Comparison of ENCODE assay signal across 9 cellular contexts in the genomic region with DNA sequence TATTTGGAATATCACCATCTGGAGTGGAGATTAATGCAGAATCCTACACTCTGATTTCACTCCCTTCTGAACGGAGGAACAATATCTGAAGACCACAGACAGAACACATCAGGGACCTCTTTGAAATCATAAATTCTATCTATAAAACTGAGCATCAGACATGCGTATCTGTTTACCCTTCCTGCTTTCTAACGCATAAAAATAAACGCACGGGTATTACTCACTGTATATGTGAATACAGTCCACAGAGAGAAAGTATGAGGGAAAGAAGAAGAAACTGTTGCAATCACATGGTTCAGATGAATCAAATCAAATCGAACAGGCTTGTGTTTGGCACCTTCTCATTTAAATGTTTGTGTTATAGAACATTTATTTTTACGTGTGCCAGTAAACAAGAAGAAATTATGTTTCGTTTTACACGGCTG.
DNase-seq lines count a peak whose midpoint lies in the region; ATAC-seq, FAIRE-seq and TF ChIP-seq lines count a peak whose summit lies in the region.
"Had no signal": no experiment of that assay in that cellular context is flagged by ENCODE, and none has a peak within 500 bp of the region (broad histone marks: within the 10 kb centered on the region; RNA-seq: fewer than 3 reads in every experiment).

No MANE protein-coding gene starts in this region.

- H3K4me3 ChIP-seq in AG04450 (ENCODE audit: low read depth, low read length): peak overlapping the region; percentile 69
- peak overlapping the region; percentile 53 for H3K4me3 ChIP-seq in IMR-90 (ENCODE audit: insufficient read depth, low read depth, low read length)

- no peak for FAIRE-seq in GM19239 (lab: Jason Lieb, UNC)
- FAIRE-seq: pancreas had no signal

- peaks cover 3 to 29% of the 10 kb centered on the region in 2 experiments; a peak in 3 of 4 replicates for H3K79me1 ChIP-seq in IMR-90 (ENCODE audit: low read depth in 1 of 2, low read length in 2 of 2)

- H3K23ac ChIP-seq in IMR-90 (ENCODE audit: low read depth, low read length): peak overlapping the region; percentile 15

- H3K4me2 ChIP-seq in IMR-90 (ENCODE audit: low read depth, low read length): peak overlapping the region; percentile 95

- peak overlapping the region; percentile 12; the same call in 1 of the 2 replicates for H3K56ac ChIP-seq in IMR-90 (ENCODE audit: extremely low read depth, insufficient read depth, low read length)

- H3K27ac ChIP-seq in AG04450 (ENCODE audit: low read depth, low read length): peak overlapping the region; percentile 91
- peak overlapping the region; percentile 57; the same call in 1 of the 2 replicates for H3K27ac ChIP-seq in IMR-90 (ENCODE audit: insufficient read depth, low read length)

- peak overlapping the region; percentile 82 for H3K4ac ChIP-seq in IMR-90 (ENCODE audit: low read depth, low read length)

- H3K9me3 ChIP-seq in AG04450 (ENCODE audit: control insufficient read depth, insufficient read depth, low read length) (no peaks in the 10 kb centered on the region), IMR-90 (ENCODE audit: control insufficient read depth, insufficient read depth, low read length) (no peaks in the 10 kb centered on the region)
- H3K9me3 ChIP-seq: pancreas had no signal

- H3K9me3 Mint-ChIP-seq in chondrocyte (ENCODE audit: low read depth): no peaks in the 10 kb centered on the region
- H3K9me3 Mint-ChIP-seq in natural killer cell: no peaks in the 10 kb centered on the region

- H4K91ac ChIP-seq in IMR-90 (ENCODE audit: insufficient read depth, low read depth, low read length): peak overlapping the region; percentile 19

- H3K27me3 Mint-ChIP-seq in chondrocyte (ENCODE audit: low read depth) (no peaks in the 10 kb centered on the region), natural killer cell (ENCODE audit: low read depth in 2 of 2) (peaks cover 32 to 61% of the 10 kb centered on the region in 2 donors)

- peak overlapping the region; percentile 72 for H3K9ac ChIP-seq in IMR-90 (ENCODE audit: low read depth, low read length)

- H2AFZ ChIP-seq in IMR-90 (replicated peaks; ENCODE audit: low read length, poor library complexity): peak overlapping the region; percentile 83

- peak overlapping the region; percentile 37 for H2BK15ac ChIP-seq in IMR-90 (ENCODE audit: low read depth, low read length)

- peak overlapping the region; percentile 10 for H4K5ac ChIP-seq in IMR-90 (ENCODE audit: low read depth, low read length)

- dilution Hi-C loops in IMR-90 (cut with HindIII; ENCODE audit: low sequenced_read_pairs, unreplicated experiment): no loop called here

- CTCF ChIA-PET in AG04450 (lab: Charles Lee): interaction anchor here (0.7 kb wide), 1 partner anchor 30 kb away, joined by 6 read pairs; no protein-coding TSS in a partner anchor
- CTCF ChIA-PET in IMR-90 (lab: Yijun Ruan, JAX): no interaction called here

- H3K27me3 ChIP-seq in AG04450 (ENCODE audit: control insufficient read depth, insufficient read depth, low read length) (no peaks in the 10 kb centered on the region), IMR-90 (ENCODE audit: control insufficient read depth, insufficient read depth, low read length) (no peaks in the 10 kb centered on the region)
- H3K27me3 ChIP-seq: pancreas had no signal

- TF ChIP-seq RAD21 in IMR-90 (IDR thresholded peaks at IDR 0.05; ENCODE audit: low read length): no peak

- H3K4me1 ChIP-seq in IMR-90 (ENCODE audit: control insufficient read depth, insufficient read depth, low read length): peaks cover 5% of the 10 kb centered on the region
- H3K4me1 ChIP-seq: pancreas had no signal

- peak overlapping the region; percentile 78 for H2BK5ac ChIP-seq in IMR-90 (ENCODE audit: low read depth, low read length, poor library complexity, severe bottlenecking)

- peak overlapping the region; percentile 30; the same call in 1 of the 2 replicates for H2AK5ac ChIP-seq in IMR-90 (ENCODE audit: low read depth, low read length)

- H2BK20ac ChIP-seq in IMR-90 (ENCODE audit: low read depth, low read length): peak overlapping the region; percentile 79

- H4K20me1 ChIP-seq in IMR-90 (ENCODE audit: insufficient read depth, low read length): no peaks in the 10 kb centered on the region; the same call in 1 of the 2 replicates

- H3K4me1 Mint-ChIP-seq in chondrocyte (ENCODE audit: low read depth): peaks cover 91% of the 10 kb centered on the region
- H3K4me1 Mint-ChIP-seq in natural killer cell: peaks cover 21 to 31% of the 10 kb centered on the region in 2 donors

- BruUV-seq in IMR-90 (replicated peaks; lab: Mats Ljungman, UMichigan): no TSS peak

- TF ChIP-seq POLR2A in IMR-90 (IDR thresholded peaks at IDR 0.05; ENCODE audit: low read depth, low read length): no peak

- intact Hi-C loops in IMR-90 (cut with micrococcal nuclease): loop anchor here (1.0 kb wide), 3 partner anchors 84 to 220 kb away; no protein-coding TSS in a partner anchor
- intact Hi-C loops in natural killer cell (cut with micrococcal nuclease): no loop called here

- H3K36me3 ChIP-seq in IMR-90 (ENCODE audit: control insufficient read depth, insufficient read depth, low read length): no peaks in the 10 kb centered on the region
- H3K36me3 ChIP-seq: pancreas had no signal

- peak overlapping the region; percentile 46 for H3K14ac ChIP-seq in IMR-90 (replicated peaks; ENCODE audit: low read depth, low read length)

- H3K27ac Mint-ChIP-seq in chondrocyte (ENCODE audit: unreplicated experiment) (peak overlapping the region; percentile 98), natural killer cell (no peak overlapping the region)

- H2BK120ac ChIP-seq in IMR-90 (ENCODE audit: low read depth, low read length): peak overlapping the region; percentile 85

- H3K9me1 ChIP-seq in IMR-90 (ENCODE audit: insufficient read depth, low read length): peaks cover 13% of the 10 kb centered on the region

- DNase-seq in AG04450 (ENCODE audit: low read depth, low spot score) (no peak), IMR-90 (peak; percentile 75), chondrocyte (ENCODE audit: low spot score) (no peak), natural killer cell (no peak), GM19239 (ENCODE audit: insufficient read length, low spot score) (no peak), NCI-H2196 treated with DMSO at 0.1 percent for 48 hours (lab: John Stamatoyannopoulos, UW; ENCODE audit: unreplicated experiment) (no peak)

- ATAC-seq in IMR-90 (ENCODE audit: low read depth) (peak; percentile 42), natural killer cell (no peak), HG03457 (IDR thresholded peaks at IDR 0.05; ENCODE audit: unreplicated experiment) (no peak), HG02938 (IDR thresholded peaks at IDR 0.05; ENCODE audit: unreplicated experiment) (no peak)

- H3K36me3 Mint-ChIP-seq in chondrocyte (ENCODE audit: low read depth) (peaks cover 2% of the 10 kb centered on the region), natural killer cell (no peaks in the 10 kb centered on the region)

- H3K4me3 Mint-ChIP-seq in chondrocyte (ENCODE audit: unreplicated experiment) (peak overlapping the region; percentile 81), natural killer cell (peak overlapping the region; percentile 17)

- TF ChIP-seq CTCF in AG04450 (IDR thresholded peaks at IDR 0.05; ENCODE audit: low read depth, low read length) (no peak), IMR-90 (conservative IDR thresholded peaks at IDR 0.05; ENCODE audit: low read depth, low read length) (no peak), chondrocyte (IDR thresholded peaks at IDR 0.05) (no peak), natural killer cell (IDR thresholded peaks at IDR 0.05) (no peak)

- H4K8ac ChIP-seq in IMR-90 (ENCODE audit: low read depth in 2 of 2, low read length in 2 of 2): peak overlapping the region; percentile 53 to 67; a peak in 2 of 4 replicates

- POLR2A ChIA-PET in AG04450 (lab: Yijun Ruan, JAX) (interaction anchor here (0.7 to 1.4 kb wide), 2 partner anchors 24 to 32 kb away, joined by 4 to 6 read pairs; no protein-coding TSS in a partner anchor), IMR-90 (lab: Charles Lee; ENCODE audit: unreplicated experiment) (no interaction called here)

- H3K18ac ChIP-seq in IMR-90 (ENCODE audit: low read depth, low read length): peak overlapping the region; percentile 58

- no CpG with 5 or more reads among the region's 9 CpGs for WGBS in IMR-90 (ENCODE audit: extremely low coverage in 2 of 2, insufficient read length in 1 of 2), 2 experiments

- in situ Hi-C loops in IMR-90 (cut with MboI; ENCODE audit: low sequenced_read_pairs): no loop called here

- peak overlapping the region; percentile 66 for H2AK9ac ChIP-seq in IMR-90 (replicated peaks; ENCODE audit: low read depth, low read length, poor library complexity)

TF ChIP-seq in IMR-90, 13 proteins besides CTCF, POLR2A, EP300 and RAD21:
- TF ChIP-seq RCOR1 (IDR thresholded peaks at IDR 0.05; ENCODE audit: insufficient replicate concordance, low read length) (no peak), CHD1 (IDR thresholded peaks at IDR 0.05; ENCODE audit: low read depth, low read length) (no peak), FOS (IDR thresholded peaks at IDR 0.05; ENCODE audit: low read depth, low read length) (peak; percentile 52), NFE2L2 (IDR thresholded peaks at IDR 0.05; ENCODE audit: low read depth, low read length) (no peak), CEBPB (IDR thresholded peaks at IDR 0.05; ENCODE audit: low read depth, low read length) (peak; percentile 83), BHLHE40 (IDR thresholded peaks at IDR 0.05; ENCODE audit: low read depth, low read length) (peak; percentile 14; the same call in 1 of the 2 replicates)
